Comparison of ENCODE assay signal across 11 cellular contexts in genomic region chrX:154327026-154327820, GRCh38. TPM values are rescaled to one million over a fixed set of nuclear protein-coding genes. Genes with fewer than 3 reads are reported as not detected.
DNase-seq lines count a peak whose midpoint lies in the region; ATAC-seq and TF ChIP-seq lines count a peak whose summit lies in the region.
"Had no signal": no experiment of that assay in that cellular context is flagged by ENCODE, and none has a peak within 500 bp of the region (broad histone marks: within the 10 kb centered on the region; RNA-seq: fewer than 3 reads in every experiment).

No MANE protein-coding gene starts in this region.

- H3K4me3 Mint-ChIP-seq in T-helper 17 cell (peak overlapping the region; percentile 81), MCF 10A (ENCODE audit: unreplicated experiment) (no peak overlapping the region)

- no TSS peak for BruUV-seq in MCF 10A (replicated peaks; lab: Mats Ljungman, UMichigan)

- H3K27me3 Mint-ChIP-seq in T-helper 17 cell: no peaks in the 10 kb centered on the region
- peaks cover 96% of the 10 kb centered on the region for H3K27me3 Mint-ChIP-seq in MCF 10A (ENCODE audit: insufficient read depth, unreplicated experiment)

- peak overlapping the region; percentile 75 for H3K27ac Mint-ChIP-seq in T-helper 17 cell
- no peak overlapping the region for H3K27ac Mint-ChIP-seq in MCF 10A (ENCODE audit: low read depth, unreplicated experiment)

- H3K36me3 Mint-ChIP-seq in T-helper 17 cell (ENCODE audit: low read depth): no peaks in the 10 kb centered on the region
- no peaks in the 10 kb centered on the region for H3K36me3 Mint-ChIP-seq in MCF 10A (ENCODE audit: insufficient read depth, unreplicated experiment)

- TF ChIP-seq CTCF in MCF 10A (IDR thresholded peaks at IDR 0.05; ENCODE audit: unreplicated experiment): no peak

- peak; percentile 94 for ATAC-seq in T-helper 17 cell

- H3K9me3 ChIP-seq in T-helper 17 cell (ENCODE audit: control insufficient read depth, low read length, poor library complexity, severe bottlenecking): no peaks in the 10 kb centered on the region

- intact Hi-C loops in MCF 10A (cut with micrococcal nuclease): no loop called here

- DNase-seq in GM03348 (ENCODE audit: low spot score) (peak; percentile 22), T-helper 17 cell (peak in 2 of 3 donors; percentile 15 to 16), renal cortical epithelial cell (ENCODE audit: low read depth) (peak; percentile 22), NCI-H2107 treated with DMSO at 0.1 percent for 48 hours (lab: John Stamatoyannopoulos, UW; ENCODE audit: unreplicated experiment) (no peak), MCF 10A (ENCODE audit: unreplicated experiment) (no peak), epidermal melanocyte (ENCODE audit: insufficient read length, low spot score) (no peak)
- peak; percentile 60 for DNase-seq in central memory CD4-positive, alpha-beta T cell
- DNase-seq: NCI-H187 had no signal

- CTCF ChIA-PET in MCF 10A (lab: Yijun Ruan, JAX): interaction anchor here (0.6 to 0.9 kb wide), 3 partner anchors 10 to 309 kb away, joined by 3 to 8 read pairs (median 3); no protein-coding TSS in a partner anchor

- POLR2A ChIA-PET in MCF 10A (lab: Yijun Ruan, JAX): no interaction called here

- H3K4me1 Mint-ChIP-seq in T-helper 17 cell: peaks cover 20% of the 10 kb centered on the region
- H3K4me1 Mint-ChIP-seq in MCF 10A (ENCODE audit: insufficient read depth, unreplicated experiment): no peaks in the 10 kb centered on the region

- no peaks in the 10 kb centered on the region for H3K9me3 Mint-ChIP-seq in MCF 10A (ENCODE audit: unreplicated experiment)

RNA-seq across cellular contexts. Expression of gene TKTL1, which starts 31.6 kb away (rescaled TPM):
- total RNA-seq in T-helper 17 cell: 1 to 10 TPM; 3.0 to 4.2 TPM
- total RNA-seq in renal cortical epithelial cell: not detected in 2 replicates
- not detected in 2 replicates for total RNA-seq in MCF 10A (2022)
- total RNA-seq: fibroblast of lung had no signal

RNA-seq across cellular contexts. Expression of gene TEX28, which starts 32.3 kb away (rescaled TPM):
- total RNA-seq in T-helper 17 cell: not detected
- not detected in 2 replicates for total RNA-seq in renal cortical epithelial cell
- not detected in 2 replicates for total RNA-seq in MCF 10A (2022)
- total RNA-seq: fibroblast of lung, mesenteric fat pad, SK-MEL-5 had no signal

RNA-seq across cellular contexts. Expression of gene FLNA, which starts 47.2 kb away (rescaled TPM):
- 1,000 to 10,000 TPM; 1,780 to 2,536 TPM for total RNA-seq in T-helper 17 cell
- 1,833 and 2,112 TPM in 2 replicates for total RNA-seq in renal cortical epithelial cell
- 1,218 and 1,231 TPM in 2 replicates for total RNA-seq in MCF 10A (2022)

RNA-seq across cellular contexts. Expression of gene EMD, which starts 51.9 kb away (rescaled TPM):
- total RNA-seq in T-helper 17 cell (100 to 1,000 TPM; 121 to 132 TPM), renal cortical epithelial cell (14.9 and 16.8 TPM in 2 replicates), MCF 10A (2022) (94.5 and 107 TPM in 2 replicates)

Comparison
In these comparisons a context has a peak if more than half of its experiments do, and no peak if none do; other contexts are left out.
1. DNase-seq: peak in GM03348 (single experiment), T-helper 17 cell (2 of 3), central memory CD4-positive, alpha-beta T cell (single experiment) and renal cortical epithelial cell (single experiment); none in NCI-H2107 treated with DMSO at 0.1 percent for 48 hours (single experiment), MCF 10A (single experiment) and epidermal melanocyte (single experiment).